Comparison of ENCODE assay signal across 1 cellular context in the genomic region with DNA sequence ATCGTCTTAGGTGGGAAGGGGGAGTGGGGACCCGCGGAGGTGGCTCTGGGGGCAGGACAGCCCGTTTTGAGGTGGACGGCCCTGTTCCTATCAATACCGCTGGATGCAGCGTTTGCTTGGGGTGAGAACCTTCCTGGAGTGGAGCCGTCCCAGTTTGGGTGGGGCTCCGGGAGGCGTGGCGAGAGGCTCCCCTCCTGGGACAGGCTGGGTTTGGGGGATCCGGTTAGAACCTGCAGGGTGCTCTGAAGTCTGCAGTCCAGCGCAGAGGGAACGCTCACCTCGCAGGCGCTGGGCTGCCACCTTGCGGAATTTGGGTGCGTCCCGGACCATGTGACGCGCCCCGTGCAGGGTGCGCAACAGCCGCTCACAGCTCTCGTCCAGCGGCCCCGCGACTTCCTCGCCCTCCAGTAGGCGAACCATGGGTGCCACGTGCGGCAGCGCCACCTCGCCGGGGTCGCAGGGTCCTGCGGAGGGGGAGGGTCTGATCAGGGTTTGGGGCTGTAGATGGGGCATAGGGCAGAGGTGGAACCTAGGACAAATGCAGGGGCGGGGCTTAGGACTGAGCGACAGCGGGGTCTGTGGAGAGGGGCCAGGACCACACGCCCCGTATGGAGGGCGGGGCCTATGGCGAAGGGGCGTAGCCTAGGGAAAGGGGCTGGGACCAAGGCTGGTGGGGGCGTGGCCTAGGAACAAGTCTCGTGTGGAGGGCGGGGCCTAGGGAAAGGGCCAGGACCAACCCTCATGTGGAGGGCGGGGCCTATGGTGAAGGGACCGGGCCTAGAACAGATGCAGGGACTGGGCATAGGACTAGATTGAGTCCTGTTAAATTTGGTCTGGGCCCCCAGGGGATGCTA.
TF ChIP-seq lines count a peak whose summit lies in the region.

No MANE protein-coding gene starts in this region.

TF ChIP-seq in K562, 482 proteins besides CTCF, POLR2A, EP300 and RAD21 (continued from another document and continues in another):
- TF ChIP-seq XRCC5 (IDR thresholded peaks at IDR 0.05; ENCODE audit: low read depth, low read length) (0 out of 2 replicates have a peak, but pooled peaks have one; percentile 33), TBL1XR1 (IDR thresholded peaks at IDR 0.05; ENCODE audit: low read length in 2 of 2) (no peak), POLR2G (IDR thresholded peaks at IDR 0.05; ENCODE audit: low read depth, low read length) (peak; percentile 87), HDAC8 (tag; IDR thresholded peaks at IDR 0.05) (peak; percentile 71; the same call in 1 of the 2 replicates), CCNT2 (IDR thresholded peaks at IDR 0.05; ENCODE audit: borderline replicate concordance, extremely low read depth, insufficient read length, low read depth, low read length) (peak; percentile 82), ZNF124 (CRISPR knock-in tag; IDR thresholded peaks at IDR 0.05) (no peak), GATAD2A (IDR thresholded peaks at IDR 0.05) (0 out of 2 replicates have a peak, but pooled peaks have one; percentile 44), NCOA2 (IDR thresholded peaks at IDR 0.05; ENCODE audit: partially characterized antibody in 2 of 2) (no peak), MAFF (IDR thresholded peaks at IDR 0.05; ENCODE audit: low read length) (no peak), TCFL5 (CRISPR knock-in tag; conservative IDR thresholded peaks at IDR 0.05) (no peak), RHOXF2B (CRISPR knock-in tag; conservative IDR thresholded peaks at IDR 0.05) (0 out of 2 replicates have a peak, but pooled peaks have one; percentile 50), ZNF239 (CRISPR knock-in tag; IDR thresholded peaks at IDR 0.05) (peak; percentile 24; the same call in 1 of the 2 replicates), NCOA6 (IDR thresholded peaks at IDR 0.05) (no peak), ZNF263 (CRISPR knock-in tag; IDR thresholded peaks at IDR 0.05; ENCODE audit: borderline replicate concordance) (peak; percentile 75), POLR2B (IDR thresholded peaks at IDR 0.05; ENCODE audit: low read depth, partially characterized antibody) (peak; percentile 43), NFIX (CRISPR knock-in tag; IDR thresholded peaks at IDR 0.05; ENCODE audit: low read depth) (no peak), SREBF1 (IDR thresholded peaks at IDR 0.05; ENCODE audit: borderline replicate concordance, low read depth, low read length) (no peak), ZKSCAN3 (CRISPR knock-in tag; IDR thresholded peaks at IDR 0.05) (no peak), ZNF444 (CRISPR knock-in tag; IDR thresholded peaks at IDR 0.05) (no peak), SNIP1 (IDR thresholded peaks at IDR 0.05; ENCODE audit: low read depth) (no peak), ZNF324 (CRISPR knock-in tag; IDR thresholded peaks at IDR 0.05) (no peak; the same call in 1 of the 2 replicates), HLTF (IDR thresholded peaks at IDR 0.05) (no peak), NUFIP1 (IDR thresholded peaks at IDR 0.05; ENCODE audit: partially characterized antibody) (no peak), ZNF134 (CRISPR knock-in tag; conservative IDR thresholded peaks at IDR 0.05) (no peak), HNRNPL (IDR thresholded peaks at IDR 0.05; ENCODE audit: low read depth, low read length) (peak; percentile 70), POLR2H (tag; IDR thresholded peaks at IDR 0.05; ENCODE audit: low read depth) (no peak), PML (IDR thresholded peaks at IDR 0.05; ENCODE audit: low read length) (0 out of 2 replicates have a peak, but pooled peaks have one; percentile 41), KLF16 (IDR thresholded peaks at IDR 0.05) (peak; percentile 53), ZZZ3 (IDR thresholded peaks at IDR 0.05) (no peak), ETS2 (tag; IDR thresholded peaks at IDR 0.05; ENCODE audit: borderline replicate concordance, poor library complexity, severe bottlenecking) (no peak), ZNF184 (CRISPR knock-in tag; IDR thresholded peaks at IDR 0.05) (no peak), KLF13 (tag; IDR thresholded peaks at IDR 0.05; ENCODE audit: borderline replicate concordance, low read depth) (no peak; the same call in none of the 2 replicates), DPF2 (IDR thresholded peaks at IDR 0.05) (peak; percentile 58), POLR3G (IDR thresholded peaks at IDR 0.05; ENCODE audit: extremely low read depth, insufficient read length, insufficient replicate concordance) (no peak), CBX2 (IDR thresholded peaks at IDR 0.05; ENCODE audit: insufficient read depth, low read length, poor library complexity, severe bottlenecking) (no peak)
- TF ChIP-seq, protein P1, sequence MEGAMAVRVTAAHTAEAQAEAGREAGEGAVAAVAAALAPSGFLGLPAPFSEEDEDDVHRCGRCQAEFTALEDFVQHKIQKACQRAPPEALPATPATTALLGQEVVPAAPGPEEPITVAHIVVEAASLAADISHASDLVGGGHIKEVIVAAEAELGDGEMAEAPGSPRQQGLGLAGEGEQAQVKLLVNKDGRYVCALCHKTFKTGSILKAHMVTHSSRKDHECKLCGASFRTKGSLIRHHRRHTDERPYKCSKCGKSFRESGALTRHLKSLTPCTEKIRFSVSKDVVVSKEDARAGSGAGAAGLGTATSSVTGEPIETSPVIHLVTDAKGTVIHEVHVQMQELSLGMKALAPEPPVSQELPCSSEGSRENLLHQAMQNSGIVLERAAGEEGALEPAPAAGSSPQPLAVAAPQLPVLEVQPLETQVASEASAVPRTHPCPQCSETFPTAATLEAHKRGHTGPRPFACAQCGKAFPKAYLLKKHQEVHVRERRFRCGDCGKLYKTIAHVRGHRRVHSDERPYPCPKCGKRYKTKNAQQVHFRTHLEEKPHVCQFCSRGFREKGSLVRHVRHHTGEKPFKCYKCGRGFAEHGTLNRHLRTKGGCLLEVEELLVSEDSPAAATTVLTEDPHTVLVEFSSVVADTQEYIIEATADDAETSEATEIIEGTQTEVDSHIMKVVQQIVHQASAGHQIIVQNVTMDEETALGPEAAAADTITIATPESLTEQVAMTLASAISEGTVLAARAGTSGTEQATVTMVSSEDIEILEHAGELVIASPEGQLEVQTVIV (CRISPR knock-in tag; IDR thresholded peaks at IDR 0.05; ENCODE audit: borderline replicate concordance) = no peak
- TF ChIP-seq, protein P2, sequence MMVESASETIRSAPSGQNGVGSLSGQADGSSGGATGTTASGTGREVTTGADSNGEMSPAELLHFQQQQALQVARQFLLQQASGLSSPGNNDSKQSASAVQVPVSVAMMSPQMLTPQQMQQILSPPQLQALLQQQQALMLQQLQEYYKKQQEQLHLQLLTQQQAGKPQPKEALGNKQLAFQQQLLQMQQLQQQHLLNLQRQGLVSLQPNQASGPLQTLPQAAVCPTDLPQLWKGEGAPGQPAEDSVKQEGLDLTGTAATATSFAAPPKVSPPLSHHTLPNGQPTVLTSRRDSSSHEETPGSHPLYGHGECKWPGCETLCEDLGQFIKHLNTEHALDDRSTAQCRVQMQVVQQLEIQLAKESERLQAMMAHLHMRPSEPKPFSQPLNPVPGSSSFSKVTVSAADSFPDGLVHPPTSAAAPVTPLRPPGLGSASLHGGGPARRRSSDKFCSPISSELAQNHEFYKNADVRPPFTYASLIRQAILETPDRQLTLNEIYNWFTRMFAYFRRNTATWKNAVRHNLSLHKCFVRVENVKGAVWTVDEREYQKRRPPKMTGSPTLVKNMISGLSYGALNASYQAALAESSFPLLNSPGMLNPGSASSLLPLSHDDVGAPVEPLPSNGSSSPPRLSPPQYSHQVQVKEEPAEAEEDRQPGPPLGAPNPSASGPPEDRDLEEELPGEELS (CRISPR knock-in tag; IDR thresholded peaks at IDR 0.05; ENCODE audit: borderline replicate concordance) = peak; percentile 31; the same call in 1 of the 2 replicates
- TF ChIP-seq, protein P3, sequence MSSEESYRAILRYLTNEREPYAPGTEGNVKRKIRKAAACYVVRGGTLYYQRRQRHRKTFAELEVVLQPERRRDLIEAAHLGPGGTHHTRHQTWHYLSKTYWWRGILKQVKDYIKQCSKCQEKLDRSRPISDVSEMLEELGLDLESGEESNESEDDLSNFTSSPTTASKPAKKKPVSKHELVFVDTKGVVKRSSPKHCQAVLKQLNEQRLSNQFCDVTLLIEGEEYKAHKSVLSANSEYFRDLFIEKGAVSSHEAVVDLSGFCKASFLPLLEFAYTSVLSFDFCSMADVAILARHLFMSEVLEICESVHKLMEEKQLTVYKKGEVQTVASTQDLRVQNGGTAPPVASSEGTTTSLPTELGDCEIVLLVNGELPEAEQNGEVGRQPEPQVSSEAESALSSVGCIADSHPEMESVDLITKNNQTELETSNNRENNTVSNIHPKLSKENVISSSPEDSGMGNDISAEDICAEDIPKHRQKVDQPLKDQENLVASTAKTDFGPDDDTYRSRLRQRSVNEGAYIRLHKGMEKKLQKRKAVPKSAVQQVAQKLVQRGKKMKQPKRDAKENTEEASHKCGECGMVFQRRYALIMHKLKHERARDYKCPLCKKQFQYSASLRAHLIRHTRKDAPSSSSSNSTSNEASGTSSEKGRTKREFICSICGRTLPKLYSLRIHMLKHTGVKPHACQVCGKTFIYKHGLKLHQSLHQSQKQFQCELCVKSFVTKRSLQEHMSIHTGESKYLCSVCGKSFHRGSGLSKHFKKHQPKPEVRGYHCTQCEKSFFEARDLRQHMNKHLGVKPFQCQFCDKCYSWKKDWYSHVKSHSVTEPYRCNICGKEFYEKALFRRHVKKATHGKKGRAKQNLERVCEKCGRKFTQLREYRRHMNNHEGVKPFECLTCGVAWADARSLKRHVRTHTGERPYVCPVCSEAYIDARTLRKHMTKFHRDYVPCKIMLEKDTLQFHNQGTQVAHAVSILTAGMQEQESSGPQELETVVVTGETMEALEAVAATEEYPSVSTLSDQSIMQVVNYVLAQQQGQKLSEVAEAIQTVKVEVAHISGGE (CRISPR knock-in tag; IDR thresholded peaks at IDR 0.05) = peak in 1 of 3 experiments; percentile 61; a peak in 1 of 6 replicates
- TF ChIP-seq, protein P4, sequence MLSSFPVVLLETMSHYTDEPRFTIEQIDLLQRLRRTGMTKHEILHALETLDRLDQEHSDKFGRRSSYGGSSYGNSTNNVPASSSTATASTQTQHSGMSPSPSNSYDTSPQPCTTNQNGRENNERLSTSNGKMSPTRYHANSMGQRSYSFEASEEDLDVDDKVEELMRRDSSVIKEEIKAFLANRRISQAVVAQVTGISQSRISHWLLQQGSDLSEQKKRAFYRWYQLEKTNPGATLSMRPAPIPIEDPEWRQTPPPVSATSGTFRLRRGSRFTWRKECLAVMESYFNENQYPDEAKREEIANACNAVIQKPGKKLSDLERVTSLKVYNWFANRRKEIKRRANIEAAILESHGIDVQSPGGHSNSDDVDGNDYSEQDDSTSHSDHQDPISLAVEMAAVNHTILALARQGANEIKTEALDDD (IDR thresholded peaks at IDR 0.05) = no peak
- TF ChIP-seq, protein P5, sequence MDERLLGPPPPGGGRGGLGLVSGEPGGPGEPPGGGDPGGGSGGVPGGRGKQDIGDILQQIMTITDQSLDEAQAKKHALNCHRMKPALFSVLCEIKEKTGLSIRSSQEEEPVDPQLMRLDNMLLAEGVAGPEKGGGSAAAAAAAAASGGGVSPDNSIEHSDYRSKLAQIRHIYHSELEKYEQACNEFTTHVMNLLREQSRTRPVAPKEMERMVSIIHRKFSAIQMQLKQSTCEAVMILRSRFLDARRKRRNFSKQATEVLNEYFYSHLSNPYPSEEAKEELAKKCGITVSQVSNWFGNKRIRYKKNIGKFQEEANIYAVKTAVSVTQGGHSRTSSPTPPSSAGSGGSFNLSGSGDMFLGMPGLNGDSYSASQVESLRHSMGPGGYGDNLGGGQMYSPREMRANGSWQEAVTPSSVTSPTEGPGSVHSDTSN (CRISPR knock-in tag; IDR thresholded peaks at IDR 0.05; ENCODE audit: low read depth) = no peak
- TF ChIP-seq, protein P5 (tag; conservative IDR thresholded peaks at IDR 0.05; ENCODE audit: low read depth) = peak; percentile 57
- TF ChIP-seq, protein P6, sequence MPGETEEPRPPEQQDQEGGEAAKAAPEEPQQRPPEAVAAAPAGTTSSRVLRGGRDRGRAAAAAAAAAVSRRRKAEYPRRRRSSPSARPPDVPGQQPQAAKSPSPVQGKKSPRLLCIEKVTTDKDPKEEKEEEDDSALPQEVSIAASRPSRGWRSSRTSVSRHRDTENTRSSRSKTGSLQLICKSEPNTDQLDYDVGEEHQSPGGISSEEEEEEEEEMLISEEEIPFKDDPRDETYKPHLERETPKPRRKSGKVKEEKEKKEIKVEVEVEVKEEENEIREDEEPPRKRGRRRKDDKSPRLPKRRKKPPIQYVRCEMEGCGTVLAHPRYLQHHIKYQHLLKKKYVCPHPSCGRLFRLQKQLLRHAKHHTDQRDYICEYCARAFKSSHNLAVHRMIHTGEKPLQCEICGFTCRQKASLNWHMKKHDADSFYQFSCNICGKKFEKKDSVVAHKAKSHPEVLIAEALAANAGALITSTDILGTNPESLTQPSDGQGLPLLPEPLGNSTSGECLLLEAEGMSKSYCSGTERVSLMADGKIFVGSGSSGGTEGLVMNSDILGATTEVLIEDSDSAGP (CRISPR knock-in tag; IDR thresholded peaks at IDR 0.05) = no peak
